ENCODE assay signal across 13 cellular contexts in the genomic region with DNA sequence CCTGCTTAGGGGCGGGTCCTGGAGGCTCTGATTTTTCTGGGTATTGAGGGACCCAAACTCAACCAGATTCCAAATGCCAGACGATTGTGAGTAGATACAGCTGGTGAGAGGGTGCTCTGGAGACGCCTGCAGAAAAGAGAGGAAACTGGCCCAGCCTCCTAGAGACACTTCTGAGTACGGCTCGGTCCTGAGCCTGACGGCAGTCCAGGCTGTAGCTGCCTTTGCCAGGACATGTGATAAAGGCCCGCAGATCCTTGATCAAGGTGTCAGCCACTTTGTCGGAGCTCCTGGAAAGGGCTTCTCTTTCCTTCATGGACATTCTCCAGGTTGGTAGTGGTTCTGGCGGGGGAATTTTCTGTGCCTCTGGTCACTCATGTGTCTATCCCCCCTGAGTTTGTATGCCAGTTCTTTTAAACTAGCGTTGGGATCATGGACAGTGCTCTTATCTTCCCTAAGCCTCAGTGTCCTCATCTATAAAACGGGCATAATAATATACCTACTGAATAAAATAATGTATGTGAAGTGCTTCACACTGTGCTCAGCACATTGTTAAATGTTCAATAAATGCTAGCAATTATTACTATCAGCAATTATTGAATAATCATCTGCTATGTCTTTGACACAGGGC. TPM values are rescaled to one million over a fixed set of nuclear protein-coding genes. Genes with fewer than 3 reads are reported as not detected.
DNase-seq lines count a peak whose midpoint lies in the region; ATAC-seq and TF ChIP-seq lines count a peak whose summit lies in the region.
"Had no signal": no experiment of that assay in that cellular context is flagged by ENCODE, and none has a peak within 500 bp of the region (broad histone marks: within the 10 kb centered on the region; RNA-seq: fewer than 3 reads in every experiment).

No MANE protein-coding gene starts in this region.

- H3K27me3 ChIP-seq in dorsolateral prefrontal cortex (peaks cover 0 to 14% (median 0%) of the 10 kb centered on the region in 45 donors), left lung (peaks cover 6 to 94% of the 10 kb centered on the region in 2 donors), stomach (peaks cover 0 to 75% (median 27%) of the 10 kb centered on the region in 3 donors)

- no peak for TF ChIP-seq CTCF in dorsolateral prefrontal cortex (IDR thresholded peaks at IDR 0.05 in 54 of 56, conservative IDR thresholded peaks at IDR 0.05 in 2 of 56; ENCODE audit: low read depth in 1 of 56, partially characterized antibody in 56 of 56)
- TF ChIP-seq CTCF in left lung (IDR thresholded peaks at IDR 0.05): no peak
- no peak for TF ChIP-seq CTCF in stomach (IDR thresholded peaks at IDR 0.05)

- H3K4me3 ChIP-seq in dorsolateral prefrontal cortex: peak overlapping the region in 56 of 59 donors; percentile 9 to 60 (median 39)
- H3K4me3 ChIP-seq in left lung: no peak overlapping the region
- peak overlapping the region; percentile 22 to 36 (median 31) for H3K4me3 ChIP-seq in stomach

- peaks cover 6% of the 10 kb centered on the region for H3K4me1 Mint-ChIP-seq in activated T-cell treated with anti-CD3 and anti-CD28 coated beads, Interleukin-2, amount 50 U/mL, for 24 hours (ENCODE audit: low read depth)

- H3K9me3 Mint-ChIP-seq in activated T-cell treated with anti-CD3 and anti-CD28 coated beads, Interleukin-2, amount 50 U/mL, for 24 hours: no peaks in the 10 kb centered on the region
- H3K9me3 Mint-ChIP-seq: HFFc6 had no signal

- peak overlapping the region; percentile 16 for H3K4me3 Mint-ChIP-seq in activated T-cell treated with anti-CD3 and anti-CD28 coated beads, Interleukin-2, amount 50 U/mL, for 24 hours

- H3K36me3 ChIP-seq in left lung: no peaks in the 10 kb centered on the region
- no peaks in the 10 kb centered on the region for H3K36me3 ChIP-seq in stomach

- no peaks in the 10 kb centered on the region for H3K9me3 ChIP-seq in left lung
- no peaks in the 10 kb centered on the region for H3K9me3 ChIP-seq in stomach

- no peak for DNase-seq in activated T-cell treated with anti-CD3 and anti-CD28 coated beads, Interleukin-2, amount 50 U/mL, for 24 hours
- DNase-seq in activated T-cell treated with anti-CD3 and anti-CD28 coated beads, Interleukin-2, amount 50 U/mL, for 48 hours: no peak
- peak in 1 of 10 donors; percentile 35 for DNase-seq in dorsolateral prefrontal cortex
- no peak for DNase-seq in left lung
- DNase-seq in stomach: no peak
- no peak for DNase-seq in NCI-H1105 (lab: John Stamatoyannopoulos, UW)
- DNase-seq: 8988T; HFFc6; immature natural killer cell; Kasumi-1; stimulated activated CD4-positive, alpha-beta T cell treated with anti-CD3 and anti-CD28 coated beads, Interleukin-4, amount 100 ng/mL, for 24 hours had no signal

- H3K27me3 Mint-ChIP-seq in activated T-cell treated with anti-CD3 and anti-CD28 coated beads, Interleukin-2, amount 50 U/mL, for 24 hours: peaks cover 72% of the 10 kb centered on the region

- WGBS in stomach, 5 donors: 23 to 32% (median 25%) methylated on average over 11 of the region's 11 CpGs

- H3K36me3 Mint-ChIP-seq in activated T-cell treated with anti-CD3 and anti-CD28 coated beads, Interleukin-2, amount 50 U/mL, for 24 hours (ENCODE audit: low read depth): no peaks in the 10 kb centered on the region
- H3K36me3 Mint-ChIP-seq: immature natural killer cell had no signal

- intact Hi-C loops in dorsolateral prefrontal cortex (cut with DNase I) (no loop called here), left lung (cut with DNase I) (no loop called here), stomach (cut with DNase I; ENCODE audit: low total_unique reads) (no loop called here)

- TF ChIP-seq EP300 in stomach (IDR thresholded peaks at IDR 0.05): no peak

- ATAC-seq in left lung: peak; percentile 55
- ATAC-seq in GM21737 (IDR thresholded peaks at IDR 0.05; ENCODE audit: unreplicated experiment): no peak
- no peak for ATAC-seq in GM19463 (IDR thresholded peaks at IDR 0.05; ENCODE audit: unreplicated experiment)

- H3K27ac ChIP-seq in dorsolateral prefrontal cortex: peak overlapping the region in 48 of 59 donors; percentile 6 to 86 (median 70)
- H3K27ac ChIP-seq in left lung: no peak overlapping the region
- H3K27ac ChIP-seq in stomach: no peak overlapping the region

- TF ChIP-seq POLR2A in stomach (IDR thresholded peaks at IDR 0.05): no peak

- H3K4me1 ChIP-seq in left lung: no peaks in the 10 kb centered on the region
- H3K4me1 ChIP-seq in stomach: peaks cover 9 to 18% (median 12%) of the 10 kb centered on the region in 4 donors

- H3K27ac Mint-ChIP-seq in activated T-cell treated with anti-CD3 and anti-CD28 coated beads, Interleukin-2, amount 50 U/mL, for 24 hours: no peak overlapping the region
- H3K27ac Mint-ChIP-seq: HFFc6, immature natural killer cell had no signal

RNA-seq across cellular contexts. Expression of gene BTRC, which starts 42.4 kb away (rescaled TPM):
- total RNA-seq in dorsolateral prefrontal cortex (100 to 1,000 TPM in 2 of 120 experiments, 10 to 100 TPM in 118; 37.4 to 117 (median 71.0) TPM), left lung (10 to 100 TPM; 16.8 to 19.0 TPM), stomach (10 to 100 TPM in 1 of 5 donors, 1 to 10 TPM in 4; 3.5 to 14.5 (median 5.3) TPM)
- polyA plus RNA-seq in stomach: 1 to 10 TPM; 3.9 to 4.9 (median 4.1) TPM

Comparison
In these comparisons a context has a peak if more than half of its experiments do, and no peak if none do; other contexts are left out.
1. H3K27ac ChIP-seq: peak in dorsolateral prefrontal cortex (48 of 59); none in left lung (0 of 2) and stomach (0 of 5).
2. H3K4me3 ChIP-seq: peak in dorsolateral prefrontal cortex (56 of 59) and stomach (4 of 4); none in left lung (0 of 2).